In the genomic region with DNA sequence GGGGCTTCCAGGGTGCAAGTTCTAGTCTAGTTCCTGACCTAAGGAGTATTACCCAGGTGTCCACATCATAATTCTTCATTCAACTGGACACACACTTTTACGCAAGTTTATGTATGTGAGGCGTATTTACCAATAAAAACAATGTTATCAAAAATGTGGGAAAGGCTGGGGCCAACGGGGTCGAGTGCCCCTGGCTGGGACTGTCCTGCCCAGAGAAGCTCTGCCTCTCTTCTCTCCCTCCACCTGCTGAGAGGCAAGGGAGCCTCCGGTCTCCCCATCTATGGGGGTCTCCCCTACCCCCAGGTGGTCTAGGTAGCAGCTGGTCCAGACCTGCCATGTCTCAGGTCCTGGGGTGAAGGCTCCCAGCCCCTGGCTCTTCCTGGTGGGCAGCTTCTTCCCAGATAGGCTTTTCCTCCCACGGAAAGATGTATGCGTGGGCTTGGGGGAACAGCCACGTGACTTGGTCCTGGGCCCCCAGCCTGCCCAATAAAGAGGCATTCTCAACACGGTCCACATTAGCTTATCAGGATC, we compare ENCODE assay signal across 19 cellular contexts.
DNase-seq lines count a peak whose midpoint lies in the region; ATAC-seq, FAIRE-seq and TF ChIP-seq lines count a peak whose summit lies in the region.
"Had no signal": no experiment of that assay in that cellular context is flagged by ENCODE, and none has a peak within 500 bp of the region (broad histone marks: within the 10 kb centered on the region; RNA-seq: fewer than 3 reads in every experiment).

No MANE protein-coding gene starts in this region.

- peaks cover 18 to 77% (median 64%) of the 10 kb centered on the region in 4 donors for H3K4me1 ChIP-seq in esophagus muscularis mucosa
- peaks cover 38% of the 10 kb centered on the region for H3K4me1 ChIP-seq in rectal smooth muscle tissue (ENCODE audit: control insufficient read depth, insufficient read depth, low read length)

- H3K9ac ChIP-seq in rectal smooth muscle tissue (ENCODE audit: low read length) = no peak overlapping the region
- H3K9ac ChIP-seq: KMS-11 had no signal

- H3K4me3 ChIP-seq in esophagus muscularis mucosa (no peak overlapping the region), rectal smooth muscle tissue (ENCODE audit: low read length) (no peak overlapping the region)
- H3K4me3 ChIP-seq: MG63, PC-9 had no signal

- FAIRE-seq in H54 (lab: Jason Lieb, UNC) = no peak
- FAIRE-seq: A204.1 had no signal

- H3K27me3 ChIP-seq in esophagus muscularis mucosa = no peaks in the 10 kb centered on the region
- no peaks in the 10 kb centered on the region for H3K27me3 ChIP-seq in rectal smooth muscle tissue (ENCODE audit: control insufficient read depth, insufficient read depth, low read length)
- H3K27me3 ChIP-seq: MG63 had no signal

- ATAC-seq in left ventricle myocardium superior = no peak
- ATAC-seq in HG02973 (IDR thresholded peaks at IDR 0.05; ENCODE audit: unreplicated experiment) = no peak
- ATAC-seq: HCT116 had no signal

- 92% methylated on average over 6 of the region's 9 CpGs for WGBS in esophagus muscularis mucosa

- intact Hi-C loops in cardiac septum (cut with DNase I) (no loop called here), left ventricle myocardium superior (cut with micrococcal nuclease) (no loop called here), esophagus muscularis mucosa (cut with DNase I) (no loop called here)

- H3K27ac ChIP-seq in esophagus muscularis mucosa (replicated peaks in 1 of 4) = peak overlapping the region; percentile 67 to 83 (median 76)
- peak overlapping the region; percentile 90 for H3K27ac ChIP-seq in rectal smooth muscle tissue (ENCODE audit: low read depth, low read length)
- H3K27ac ChIP-seq: KMS-11, PC-9 had no signal

- no peak for TF ChIP-seq POLR2A in esophagus muscularis mucosa (IDR thresholded peaks at IDR 0.05; ENCODE audit: low read depth)
- TF ChIP-seq POLR2A in H54 (IDR thresholded peaks at IDR 0.05; ENCODE audit: low read depth, low read length) = no peak

- H3K36me3 ChIP-seq in esophagus muscularis mucosa (no peaks in the 10 kb centered on the region), rectal smooth muscle tissue (ENCODE audit: control insufficient read depth, insufficient read depth, low read length) (no peaks in the 10 kb centered on the region)
- H3K36me3 ChIP-seq: MG63 had no signal

- no peak for TF ChIP-seq EP300 in esophagus muscularis mucosa (IDR thresholded peaks at IDR 0.05)

- no peak for TF ChIP-seq CTCF in esophagus muscularis mucosa (IDR thresholded peaks at IDR 0.05)

- no peaks in the 10 kb centered on the region for H3K9me3 ChIP-seq in esophagus muscularis mucosa
- H3K9me3 ChIP-seq: MG63 had no signal

- DNase-seq in cardiac septum (ENCODE audit: low spot score) (peak; percentile 36), left ventricle myocardium superior (no peak), esophagus muscularis mucosa (ENCODE audit: extremely low spot score) (no peak), NCI-H1048 (lab: John Stamatoyannopoulos, UW) (no peak), dermis blood vessel endothelial cell (no peak), H54 (ENCODE audit: insufficient read length, low spot score) (no peak)
- DNase-seq: COR-L47, DMS53, NCI-H1105, NCI-H1694 treated with DMSO at 0.1 percent for 48 hours, NCI-H446 treated with DMSO at 0.1 percent for 48 hours, NCI-H748 treated with DMSO at 0.1 percent for 48 hours, PC-9 had no signal
